Comparison of ENCODE assay signal across 26 cellular contexts in the genomic region with DNA sequence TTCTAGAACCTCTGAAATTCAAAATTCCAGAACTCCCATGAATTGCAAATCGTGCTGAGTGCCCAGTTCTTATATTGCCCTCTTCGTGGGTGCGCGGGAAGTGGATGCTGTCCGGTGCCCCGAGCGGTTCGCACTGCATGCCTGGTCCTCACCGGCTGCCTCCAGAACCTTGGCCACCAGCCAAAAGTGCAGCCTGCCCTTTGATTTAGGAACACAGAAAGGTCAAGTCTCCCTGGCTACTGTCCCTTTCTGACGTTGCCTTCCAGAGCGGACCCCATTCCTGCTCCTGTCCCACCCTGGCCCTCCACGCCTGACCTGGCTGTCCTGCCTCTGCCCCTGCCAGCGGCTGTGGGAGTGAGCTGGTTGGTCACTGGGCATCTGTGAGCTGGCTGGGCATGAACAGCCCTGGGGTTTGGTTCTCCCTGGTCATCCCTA. TPM values are rescaled to one million over a fixed set of nuclear protein-coding genes. Genes with fewer than 3 reads are reported as not detected.
A peak's percentile ranks its signal among the peaks of the same experiment; 100 is the strongest.
DNase-seq lines count a peak whose midpoint lies in the region; ATAC-seq and TF ChIP-seq lines count a peak whose summit lies in the region.
"Had no signal": no experiment of that assay in that cellular context is flagged by ENCODE, and none has a peak within 500 bp of the region (broad histone marks: within the 10 kb centered on the region; RNA-seq: fewer than 3 reads in every experiment).

No MANE protein-coding gene starts in this region.

- no peak for TF ChIP-seq CTCF in GM23338 (conservative IDR thresholded peaks at IDR 0.05; ENCODE audit: low read depth in 2 of 2)
- no peak for TF ChIP-seq CTCF in CD14-positive monocyte (IDR thresholded peaks at IDR 0.05)

- peaks cover 0 to 4% of the 10 kb centered on the region in 2 donors for H3K36me3 Mint-ChIP-seq in CD4-positive, alpha-beta memory T cell
- H3K36me3 Mint-ChIP-seq in GM23338 (ENCODE audit: low read depth): no peaks in the 10 kb centered on the region
- peaks cover 0 to 6% of the 10 kb centered on the region in 2 donors for H3K36me3 Mint-ChIP-seq in CD14-positive monocyte
- H3K36me3 Mint-ChIP-seq: activated naive CD4-positive, alpha-beta T cell treated with anti-CD3 and anti-CD28 coated beads, Interleukin-2, amount 10 ng/mL, durations not matched to agents 7 days and 5 days; CD8-positive, alpha-beta T cell; neural progenitor cell; stimulated activated memory B cell treated with anti-CD40 and anti-IgM and Interleukin-4, amounts not matched to agents 10 μg/mL and 1 μg/mL and 100 μg/mL, for 72 hours had no signal

- no peak overlapping the region for H3K9ac ChIP-seq in iPS-15b (ENCODE audit: low read depth, low read length)
- H3K9ac ChIP-seq: neural progenitor cell had no signal

- no peak overlapping the region for H3K27ac ChIP-seq in CD4-positive, alpha-beta memory T cell (ENCODE audit: low read depth, low read length)
- H3K27ac ChIP-seq in GM23338 (ENCODE audit: low read depth) (no peak overlapping the region), angular gyrus (ENCODE audit: low read depth, low read length) (peak overlapping the region; percentile 74)
- H3K27ac ChIP-seq: gastroesophageal sphincter, neural progenitor cell, psoas muscle had no signal

- no peak overlapping the region; the same call in 1 of the 2 replicates for H3K4me2 ChIP-seq in GM23338
- H3K4me2 ChIP-seq: neural progenitor cell had no signal

- no peaks in the 10 kb centered on the region for H3K79me2 ChIP-seq in GM23338 (replicated peaks; ENCODE audit: insufficient read depth)

- H3K27me3 Mint-ChIP-seq in CD4-positive, alpha-beta memory T cell: peaks cover 73 to 74% of the 10 kb centered on the region in 2 donors
- H3K27me3 Mint-ChIP-seq in GM23338 (ENCODE audit: insufficient read depth, low read depth, poor library complexity): peaks cover 99% of the 10 kb centered on the region
- peaks cover 96 to 99% (median 97%) of the 10 kb centered on the region in 3 donors for H3K27me3 Mint-ChIP-seq in CD14-positive monocyte (ENCODE audit: low read depth in 3 of 3)

- no peak overlapping the region for H3K4me3 ChIP-seq in CD4-positive, alpha-beta memory T cell (ENCODE audit: low read length in 2 of 2)
- no peak overlapping the region for H3K4me3 ChIP-seq in GM23338
- H3K4me3 ChIP-seq in iPS-15b (ENCODE audit: low read depth, low read length): peak overlapping the region; percentile 28
- no peak overlapping the region for H3K4me3 ChIP-seq in MG63
- H3K4me3 ChIP-seq: neural progenitor cell had no signal

- intact Hi-C loops in CD4-positive, alpha-beta memory T cell (cut with micrococcal nuclease): no loop called here
- intact Hi-C loops in CD14-positive monocyte (cut with micrococcal nuclease): no loop called here

- no peaks in the 10 kb centered on the region for H3K36me3 ChIP-seq in CD4-positive, alpha-beta memory T cell (ENCODE audit: insufficient read depth, low read length)
- H3K36me3 ChIP-seq in GM23338 (ENCODE audit: insufficient read depth) (no peaks in the 10 kb centered on the region), iPS-15b (ENCODE audit: control insufficient read depth, insufficient read depth, low read length) (no peaks in the 10 kb centered on the region), MG63 (no peaks in the 10 kb centered on the region)
- H3K36me3 ChIP-seq: gastroesophageal sphincter, neural progenitor cell, thoracic aorta had no signal

- peak overlapping the region in 5 of 8 donors; percentile 7 to 56 (median 32) for H3K4me3 Mint-ChIP-seq in CD4-positive, alpha-beta memory T cell
- H3K4me3 Mint-ChIP-seq in GM23338 (peak overlapping the region; percentile 46; the same call in 1 of the 3 replicates), CD14-positive monocyte (peak overlapping the region in 1 of 2 donors; percentile 75)
- H3K4me3 Mint-ChIP-seq: activated CD4-positive, alpha-beta memory T cell treated with anti-CD3 and anti-CD28 coated beads, Interleukin-2, amount 10 ng/mL, durations not matched to agents 7 days and 5 days; activated naive CD4-positive, alpha-beta T cell treated with anti-CD3 and anti-CD28 coated beads, Interleukin-2, amount 10 ng/mL, durations not matched to agents 7 days and 5 days; CD8-positive, alpha-beta T cell; neural progenitor cell; stimulated activated memory B cell treated with anti-CD40 and anti-IgM and Interleukin-4, amounts not matched to agents 10 μg/mL and 1 μg/mL and 100 μg/mL, for 72 hours had no signal

- H2AFZ ChIP-seq in GM23338: no peak overlapping the region
- H2AFZ ChIP-seq: neural progenitor cell had no signal

- H3K9me2 ChIP-seq in GM23338 (ENCODE audit: insufficient read depth): no peaks in the 10 kb centered on the region

- no peak overlapping the region for H3K27ac Mint-ChIP-seq in CD4-positive, alpha-beta memory T cell
- no peak overlapping the region for H3K27ac Mint-ChIP-seq in GM23338
- no peak overlapping the region for H3K27ac Mint-ChIP-seq in CD14-positive monocyte
- H3K27ac Mint-ChIP-seq: activated CD4-positive, alpha-beta memory T cell treated with anti-CD3 and anti-CD28 coated beads, Interleukin-2, amount 10 ng/mL, durations not matched to agents 7 days and 5 days; activated naive CD4-positive, alpha-beta T cell treated with anti-CD3 and anti-CD28 coated beads, Interleukin-2, amount 10 ng/mL, durations not matched to agents 7 days and 5 days; CD8-positive, alpha-beta T cell; neural progenitor cell; stimulated activated memory B cell treated with anti-CD40 and anti-IgM and Interleukin-4, amounts not matched to agents 10 μg/mL and 1 μg/mL and 100 μg/mL, for 72 hours had no signal

- CTCF ChIA-PET in CD4-positive, alpha-beta memory T cell (lab: Charles Lee; ENCODE audit: partially characterized antibody): interaction anchor here (1.0 to 2.0 kb wide), 3 partner anchors 24 to 49 kb away, joined by 3 to 4 read pairs (median 3); no protein-coding TSS in a partner anchor

- peaks cover 67% of the 10 kb centered on the region for H3K27me3 ChIP-seq in CD4-positive, alpha-beta memory T cell (ENCODE audit: insufficient read depth, low read length)
- H3K27me3 ChIP-seq in GM23338 (ENCODE audit: insufficient read depth) (peaks cover 100% of the 10 kb centered on the region), iPS-15b (ENCODE audit: control insufficient read depth, insufficient read depth, low read length) (peaks cover 100% of the 10 kb centered on the region), MG63 (peaks cover 94% of the 10 kb centered on the region)

- H3F3A ChIP-seq in GM23338 (replicated peaks; ENCODE audit: low read depth): peaks cover 53% of the 10 kb centered on the region

- peaks cover 0 to 4% (median 0%) of the 10 kb centered on the region in 8 donors for H3K9me3 Mint-ChIP-seq in CD4-positive, alpha-beta memory T cell
- H3K9me3 Mint-ChIP-seq in GM23338 (no peaks in the 10 kb centered on the region), CD14-positive monocyte (peaks cover 0 to 29% (median 3%) of the 10 kb centered on the region in 7 donors)
- H3K9me3 Mint-ChIP-seq: activated CD4-positive, alpha-beta memory T cell treated with anti-CD3 and anti-CD28 coated beads, Interleukin-2, amount 10 ng/mL, durations not matched to agents 7 days and 5 days; activated naive CD4-positive, alpha-beta T cell treated with anti-CD3 and anti-CD28 coated beads, Interleukin-2, amount 10 ng/mL, durations not matched to agents 7 days and 5 days; CD8-positive, alpha-beta T cell had no signal

- peaks cover 11 to 51% (median 19%) of the 10 kb centered on the region in 4 donors for H3K4me1 Mint-ChIP-seq in CD4-positive, alpha-beta memory T cell
- H3K4me1 Mint-ChIP-seq in GM23338 (peaks cover 57% of the 10 kb centered on the region), CD14-positive monocyte (peaks cover 8% of the 10 kb centered on the region)
- H3K4me1 Mint-ChIP-seq: neural progenitor cell had no signal

- DNase-seq in CD4-positive, alpha-beta memory T cell: no peak
- no peak for DNase-seq in GM23338 (ENCODE audit: low spot score)
- no peak for DNase-seq in MG63
- no peak for DNase-seq in NCI-H82 treated with DMSO at 0.1 percent for 48 hours (lab: John Stamatoyannopoulos, UW; ENCODE audit: unreplicated experiment)
- DNase-seq in CD14-positive monocyte (ENCODE audit: low spot score): no peak
- DNase-seq: activated CD4-positive, alpha-beta memory T cell treated with anti-CD3 and anti-CD28 coated beads, Interleukin-2, amount 10 ng/mL, durations not matched to agents 7 days and 5 days; activated CD4-positive, CD25-positive, alpha-beta regulatory T cell; activated naive CD4-positive, alpha-beta T cell treated with anti-CD3 and anti-CD28 coated beads, Interleukin-2, amount 10 ng/mL, durations not matched to agents 7 days and 5 days; activated T-cell treated with anti-CD3 and anti-CD28 coated beads, Interleukin-2, amount 50 U/mL, for 1 hour; aorta; central memory CD4-positive, alpha-beta T cell; psoas muscle; stimulated activated CD4-positive, alpha-beta T cell treated with anti-CD3 and anti-CD28 coated beads, Interleukin-2, amount 100 ng/mL, for 24 hours; T1000 had no signal

- H3K9me3 ChIP-seq in CD4-positive, alpha-beta memory T cell (ENCODE audit: control insufficient read depth in 1 of 2, low read length in 2 of 2): no peaks in the 10 kb centered on the region
- no peaks in the 10 kb centered on the region for H3K9me3 ChIP-seq in iPS-15b (ENCODE audit: control insufficient read depth, insufficient read depth, low read length)
- no peaks in the 10 kb centered on the region for H3K9me3 ChIP-seq in MG63
- H3K9me3 ChIP-seq: gastroesophageal sphincter, psoas muscle, thoracic aorta had no signal

- ATAC-seq in GM23338 (no peak), HG03439 (IDR thresholded peaks at IDR 0.05; ENCODE audit: unreplicated experiment) (no peak)
- ATAC-seq: CD8-positive, alpha-beta T cell; gastroesophageal sphincter; stimulated activated memory B cell treated with anti-CD40 and anti-IgM and Interleukin-4, amounts not matched to agents 10 μg/mL and 1 μg/mL and 100 μg/mL, for 72 hours had no signal

- peaks cover 19% of the 10 kb centered on the region for H4K20me1 ChIP-seq in GM23338 (replicated peaks; ENCODE audit: insufficient read depth)

- POLR2A ChIA-PET in CD4-positive, alpha-beta memory T cell (lab: Charles Lee; ENCODE audit: partially characterized antibody): interaction anchor here (1.0 kb wide), 1 partner anchor 9 kb away, joined by 3 read pairs; no protein-coding TSS in a partner anchor

- peaks cover 32% of the 10 kb centered on the region for H3K4me1 ChIP-seq in CD4-positive, alpha-beta memory T cell (ENCODE audit: insufficient read depth, low read length)
- H3K4me1 ChIP-seq in GM23338 (ENCODE audit: insufficient read depth) (peaks cover 70% of the 10 kb centered on the region), iPS-15b (ENCODE audit: control insufficient read depth, insufficient read depth, low read length) (peaks cover 10% of the 10 kb centered on the region)
- H3K4me1 ChIP-seq: neural progenitor cell had no signal

RNA-seq across cellular contexts. Expression of gene NEUROD2, which starts 9.7 kb away (rescaled TPM):
- total RNA-seq in CD4-positive, alpha-beta memory T cell: not detected
- polyA plus RNA-seq in CD4-positive, alpha-beta memory T cell: under 1 TPM in 1 of 2 donors, not detected in 1; 0.06 TPM
- total RNA-seq in GM23338 (2014; rRNA removed; shearing (Covaris generic)): not detected in 2 replicates
- polyA plus RNA-seq in GM23338 (2016; fragmentation: Nextera tagmentation; extraction: Ambion mirVana) (not detected in 2 replicates), CD14-positive monocyte (not detected)
- not detected in 2 replicates for total RNA-seq in MG63 (2014; rRNA removed; shearing (Covaris generic); ENCODE audit: low replicate concordance)
- total RNA-seq: activated CD4-positive, alpha-beta memory T cell treated with anti-CD3 and anti-CD28 coated beads, Interleukin-2, amount 10 ng/mL, durations not matched to agents 7 days and 5 days; aorta; CD8-positive, alpha-beta T cell; gastroesophageal sphincter; kidney epithelial cell; lung microvascular endothelial cell; M059J; psoas muscle; skeletal muscle tissue; thoracic aorta had no signal
- polyA plus RNA-seq: aorta had no signal

RNA-seq across cellular contexts. Expression of gene PPP1R1B, which starts 28.7 kb away (rescaled TPM):
- total RNA-seq in CD4-positive, alpha-beta memory T cell: not detected
- polyA plus RNA-seq in CD4-positive, alpha-beta memory T cell: not detected
- 1.5 and 3.4 TPM in 2 replicates for total RNA-seq in GM23338 (2014; rRNA removed; shearing (Covaris generic))
- 3.7 and 5.4 TPM in 2 replicates for polyA plus RNA-seq in GM23338 (2016; fragmentation: Nextera tagmentation; extraction: Ambion mirVana)
- not detected in 2 replicates for total RNA-seq in MG63 (2014; rRNA removed; shearing (Covaris generic); ENCODE audit: low replicate concordance)
- not detected for polyA plus RNA-seq in CD14-positive monocyte
- total RNA-seq: activated CD4-positive, alpha-beta memory T cell treated with anti-CD3 and anti-CD28 coated beads, Interleukin-2, amount 10 ng/mL, durations not matched to agents 7 days and 5 days; CD8-positive, alpha-beta T cell; kidney epithelial cell; lung microvascular endothelial cell; M059J had no signal

RNA-seq across cellular contexts. Expression of gene STARD3, which starts 38.9 kb away (rescaled TPM):
- 100 to 1,000 TPM; 105 to 110 TPM for total RNA-seq in CD4-positive, alpha-beta memory T cell
- polyA plus RNA-seq in CD4-positive, alpha-beta memory T cell: 10 to 100 TPM; 42.2 to 43.2 TPM
- total RNA-seq in GM23338 (2014; rRNA removed; shearing (Covaris generic)): 39.7 and 53.3 TPM in 2 replicates
- polyA plus RNA-seq in GM23338 (2016; fragmentation: Nextera tagmentation; extraction: Ambion mirVana): 26.4 and 31.5 TPM in 2 replicates
- total RNA-seq in MG63 (2014; rRNA removed; shearing (Covaris generic); ENCODE audit: low replicate concordance): 55.2 and 61.8 TPM in 2 replicates
- polyA plus RNA-seq in CD14-positive monocyte: 10 to 100 TPM; 35.1 to 45.3 TPM
